ENCODE assay signal across 9 cellular contexts in the genomic region with DNA sequence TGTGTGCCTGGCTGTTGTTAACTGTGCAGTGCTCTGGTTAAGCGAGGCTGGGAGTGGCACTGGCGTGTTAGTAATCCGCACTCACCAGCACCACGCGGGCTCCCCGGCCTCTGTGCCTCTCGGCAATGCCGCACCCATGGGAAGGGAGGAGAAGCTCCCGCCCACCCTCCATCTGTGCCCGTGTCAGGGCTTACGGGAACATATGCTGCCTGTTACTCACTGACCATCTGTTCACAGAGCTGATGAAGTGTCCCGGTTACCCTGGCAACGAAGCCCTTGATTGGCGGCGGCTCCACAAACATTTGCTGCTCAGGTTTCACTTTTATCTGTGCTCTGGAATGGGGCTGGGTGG.
DNase-seq lines count a peak whose midpoint lies in the region; ATAC-seq, FAIRE-seq and TF ChIP-seq lines count a peak whose summit lies in the region.
"Had no signal": no experiment of that assay in that cellular context is flagged by ENCODE, and none has a peak within 500 bp of the region (broad histone marks: within the 10 kb centered on the region; RNA-seq: fewer than 3 reads in every experiment).

No MANE protein-coding gene starts in this region.

- peak; percentile 54 for DNase-seq in activated T-cell treated with anti-CD3 and anti-CD28 coated beads for 48 hours (ENCODE audit: low read depth)
- no peak for DNase-seq in activated T-cell treated with anti-CD3 and anti-CD28 coated beads, Interleukin-2, amount 50 U/mL, for 1 hour
- DNase-seq in NCI-H1417 treated with DMSO at 0.1 percent for 48 hours (lab: John Stamatoyannopoulos, UW) = peak; percentile 85
- peak; percentile 36 for DNase-seq in T-helper 2 cell treated with Interferon-gamma antibody and Interleukin-4, amounts not matched to agents 5 μg/mL and 100 μg/mL, for 36 hours (ENCODE audit: low spot score)
- peak; percentile 27 to 78 for DNase-seq in H1 (ENCODE audit: low read depth in 1 of 2, low spot score in 2 of 2)
- DNase-seq in mesendoderm = peak; percentile 98
- DNase-seq in stimulated activated CD8-positive, alpha-beta memory T cell treated with anti-CD3 and anti-CD28 coated beads, Interleukin-7, amount 100 ng/mL, for 4 hours (ENCODE audit: low read depth in 2 of 2) = peak; percentile 24 to 33
- DNase-seq: DND-41 had no signal

- no peak overlapping the region for H4K91ac ChIP-seq in H1 (replicated peaks; ENCODE audit: insufficient read length, low read length)

- H3K4me3 Mint-ChIP-seq in T-helper 2 cell treated with Interferon-gamma antibody and Interleukin-4, amounts not matched to agents 5 μg/mL and 100 μg/mL, for 36 hours = peak overlapping the region; percentile 50

- H4K20me1 ChIP-seq in H1 (replicated peaks in 1 of 2; ENCODE audit: control insufficient read depth in 1 of 2, insufficient read depth in 2 of 2, low read length in 2 of 2) = no peaks in the 10 kb centered on the region

- H3K4ac ChIP-seq in H1 (replicated peaks; ENCODE audit: insufficient read length, low read depth, low read length) = no peak overlapping the region
- no peak overlapping the region for H3K4ac ChIP-seq in mesendoderm (ENCODE audit: low read depth, low read length)

- H3K27ac ChIP-seq in H1 (ENCODE audit: low read depth, low read length) = 0 out of 2 replicates have a peak overlapping the region, but pooled peaks have one; percentile 55
- no peak overlapping the region for H3K27ac ChIP-seq in mesendoderm (ENCODE audit: low read depth, low read length)

- H3K14ac ChIP-seq in H1 (ENCODE audit: insufficient read length) = no peak overlapping the region

- H3K36me3 ChIP-seq in H1 (ENCODE audit: control insufficient read depth in 2 of 4, insufficient read depth in 4 of 4, low read length in 3 of 4) (no peaks in the 10 kb centered on the region), mesendoderm (ENCODE audit: control insufficient read depth, insufficient read depth, low read length) (no peaks in the 10 kb centered on the region)

- H3K18ac ChIP-seq in H1 (ENCODE audit: extremely low read depth, low read length) (no peak overlapping the region; the same call in 1 of the 2 replicates), mesendoderm (ENCODE audit: low read length) (no peak overlapping the region)

- H3K27me3 Mint-ChIP-seq in T-helper 2 cell treated with Interferon-gamma antibody and Interleukin-4, amounts not matched to agents 5 μg/mL and 100 μg/mL, for 36 hours (ENCODE audit: low read depth) = no peaks in the 10 kb centered on the region

- H2AK5ac ChIP-seq in H1 (ENCODE audit: low read depth, low read length) (no peak overlapping the region), mesendoderm (ENCODE audit: low read length) (no peak overlapping the region)

- no peaks in the 10 kb centered on the region for H3K79me1 ChIP-seq in H1 (ENCODE audit: low read depth, low read length)
- no peaks in the 10 kb centered on the region for H3K79me1 ChIP-seq in mesendoderm (ENCODE audit: low read length)

- H4K5ac ChIP-seq in H1 (ENCODE audit: insufficient read length, low read depth, low read length) (no peak overlapping the region), mesendoderm (ENCODE audit: low read length) (no peak overlapping the region)

- TF ChIP-seq EP300 in H1 (IDR thresholded peaks at IDR 0.05; ENCODE audit: borderline replicate concordance in 1 of 2, low read depth in 2 of 2, low read length in 2 of 2) = no peak

- H2BK15ac ChIP-seq in H1 (ENCODE audit: low read length) (peak overlapping the region; percentile 5; the same call in 1 of the 2 replicates), mesendoderm (replicated peaks; ENCODE audit: low read depth) (no peak overlapping the region)

- H3K23ac ChIP-seq in H1 (ENCODE audit: insufficient read length) = no peak overlapping the region
- H3K23ac ChIP-seq in mesendoderm (ENCODE audit: low read length) = no peak overlapping the region

- no peaks in the 10 kb centered on the region for H3K23me2 ChIP-seq in H1 (ENCODE audit: low read depth, low read length)

- TF ChIP-seq RAD21 in H1 (IDR thresholded peaks at IDR 0.05 in 1 of 2, conservative IDR thresholded peaks at IDR 0.05 in 1 of 2; ENCODE audit: low read depth in 2 of 2, low read length in 2 of 2) = no peak

- no peak for FAIRE-seq in H1 (lab: Jason Lieb, UNC)

- peak overlapping the region; percentile 22; the same call in 1 of the 2 replicates for H2BK12ac ChIP-seq in H1 (ENCODE audit: low read depth, low read length)

- no peak for TF ChIP-seq POLR2A in H1 (IDR thresholded peaks at IDR 0.05; ENCODE audit: control extremely low read depth in 1 of 2, low read depth in 2 of 2, low read length in 2 of 2)

- 0 out of 2 replicates have a peak overlapping the region, but pooled peaks have one; percentile 39 for H2AFZ ChIP-seq in H1 (ENCODE audit: low read length)

- H3K9ac ChIP-seq in H1 (replicated peaks in 1 of 4; ENCODE audit: extremely low read depth in 1 of 4, low read depth in 3 of 4, low read length in 3 of 4) (no peak overlapping the region), mesendoderm (ENCODE audit: low read length) (no peak overlapping the region)

- TF ChIP-seq CTCF in H1 (IDR thresholded peaks at IDR 0.05; ENCODE audit: control extremely low read depth in 1 of 3, insufficient read depth in 1 of 3, low read depth in 1 of 3, low read length in 3 of 3) = no peak

- peak overlapping the region; percentile 88; the same call in 1 of the 2 replicates for H4K8ac ChIP-seq in H1 (ENCODE audit: extremely low read depth, insufficient read depth, low read length)
- H4K8ac ChIP-seq in mesendoderm (ENCODE audit: low read depth, low read length) = no peak overlapping the region

- H3K4me1 ChIP-seq in H1 (replicated peaks in 1 of 4; ENCODE audit: control insufficient read depth in 3 of 4, insufficient read depth in 4 of 4, low read length in 3 of 4) (peaks cover 0 to 18% (median 9%) of the 10 kb centered on the region in 4 experiments; a peak in 6 of 7 replicates), mesendoderm (ENCODE audit: control insufficient read depth, low read depth, low read length) (peaks cover 4% of the 10 kb centered on the region)

- H3K4me3 ChIP-seq in H1 (ENCODE audit: extremely low read depth in 1 of 4, insufficient read depth in 2 of 4, low read depth in 3 of 4, low read length in 4 of 4) = no peak overlapping the region
- no peak overlapping the region for H3K4me3 ChIP-seq in mesendoderm (ENCODE audit: low read length)

- CTCF ChIA-PET in H1 (lab: Charles Lee; ENCODE audit: partially characterized antibody) = interaction anchor here (0.6 to 1.3 kb wide), 2 partner anchors 17 to 84 kb away, joined by 3 to 4 read pairs; no protein-coding TSS in a partner anchor

- peak; percentile 95 for ATAC-seq in HG02798 (IDR thresholded peaks at IDR 0.05; ENCODE audit: poor library complexity, unreplicated experiment)

- H3K36me3 Mint-ChIP-seq in T-helper 2 cell treated with Interferon-gamma antibody and Interleukin-4, amounts not matched to agents 5 μg/mL and 100 μg/mL, for 36 hours (ENCODE audit: low read depth) = no peaks in the 10 kb centered on the region

- H2BK20ac ChIP-seq in H1 (ENCODE audit: low read length) = no peak overlapping the region; the same call in 1 of the 2 replicates

- H2BK120ac ChIP-seq in H1 (replicated peaks; ENCODE audit: low read depth, low read length) (no peak overlapping the region), mesendoderm (ENCODE audit: low read depth, low read length) (no peak overlapping the region)

- H2BK5ac ChIP-seq in H1 (ENCODE audit: low read depth, low read length) (no peak overlapping the region), mesendoderm (ENCODE audit: low read length) (no peak overlapping the region)

- H3K4me2 ChIP-seq in H1 (ENCODE audit: insufficient read depth in 1 of 2, low read depth in 2 of 2, low read length in 2 of 2) (0 out of 4 replicates have a peak overlapping the region, but pooled peaks of 1 of the 2 experiments have one; percentile 8), mesendoderm (ENCODE audit: low read length) (no peak overlapping the region)

- WGBS in H1 (ENCODE audit: extremely low coverage in 1 of 2, insufficient coverage in 1 of 2, insufficient read length in 1 of 2, insufficient replicate concordance in 2 of 2, low coverage in 1 of 2, low lambda C conversion rate in 2 of 2, missing lambda C conversion rate in 1 of 2), 2 experiments = 71% methylated on average over 11 of the region's 15 CpGs; no CpG with 5 or more reads in 1 of the 2 experiments
- WGBS in mesendoderm (ENCODE audit: extremely low coverage, insufficient coverage, low lambda C conversion rate) = no CpG with 5 or more reads among the region's 15 CpGs

- H3K9me3 ChIP-seq in H1 (ENCODE audit: insufficient read depth in 2 of 2, low read depth in 1 of 2, low read length in 1 of 2) = no peaks in the 10 kb centered on the region

- H3K9me3 Mint-ChIP-seq in T-helper 2 cell treated with Interferon-gamma antibody and Interleukin-4, amounts not matched to agents 5 μg/mL and 100 μg/mL, for 36 hours = peaks cover 4% of the 10 kb centered on the region

- POLR2A ChIA-PET in H1 (lab: Charles Lee; ENCODE audit: partially characterized antibody) = interaction anchor here (1.1 kb wide), 1 partner anchor 136 kb away, joined by 3 read pairs; no protein-coding TSS in a partner anchor

- H3K27me3 ChIP-seq in H1 (replicated peaks in 1 of 4; ENCODE audit: control insufficient read depth in 3 of 4, extremely low read depth in 1 of 4, insufficient read depth in 3 of 4, low read length in 3 of 4) (no peaks in the 10 kb centered on the region), mesendoderm (ENCODE audit: insufficient read depth, low read length, poor library complexity) (no peaks in the 10 kb centered on the region)

- no peak overlapping the region for H3K27ac Mint-ChIP-seq in T-helper 2 cell treated with Interferon-gamma antibody and Interleukin-4, amounts not matched to agents 5 μg/mL and 100 μg/mL, for 36 hours

- no peaks in the 10 kb centered on the region for H3K4me1 Mint-ChIP-seq in T-helper 2 cell treated with Interferon-gamma antibody and Interleukin-4, amounts not matched to agents 5 μg/mL and 100 μg/mL, for 36 hours (ENCODE audit: low read depth)

- no peak overlapping the region for H3K56ac ChIP-seq in H1 (replicated peaks; ENCODE audit: insufficient read length, low read depth, low read length)
- H3K56ac ChIP-seq in mesendoderm (ENCODE audit: low read length) = peak overlapping the region; percentile 52

- no peaks in the 10 kb centered on the region for H3K79me2 ChIP-seq in H1 (ENCODE audit: control insufficient read depth in 1 of 2, insufficient read depth in 2 of 2, low read length in 2 of 2)
- no peaks in the 10 kb centered on the region for H3K79me2 ChIP-seq in mesendoderm (ENCODE audit: control insufficient read depth, insufficient read depth, low read length)

TF ChIP-seq in H1, 55 proteins besides CTCF, POLR2A, EP300 and RAD21 (continues in another document):
- TF ChIP-seq SP1 (IDR thresholded peaks at IDR 0.05; ENCODE audit: low read depth, low read length) (no peak), SIN3A (conservative IDR thresholded peaks at IDR 0.05 in 1 of 2, IDR thresholded peaks at IDR 0.05 in 1 of 2; ENCODE audit: low read depth in 1 of 2, low read length in 2 of 2) (peak in 1 of 2 experiments; percentile 44; a peak in 1 of 4 replicates), TCF12 (IDR thresholded peaks at IDR 0.05; ENCODE audit: low read depth, low read length) (0 out of 2 replicates have a peak, but pooled peaks have one; percentile 55)
- TF ChIP-seq, protein P1, sequence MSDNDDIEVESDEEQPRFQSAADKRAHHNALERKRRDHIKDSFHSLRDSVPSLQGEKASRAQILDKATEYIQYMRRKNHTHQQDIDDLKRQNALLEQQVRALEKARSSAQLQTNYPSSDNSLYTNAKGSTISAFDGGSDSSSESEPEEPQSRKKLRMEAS (IDR thresholded peaks at IDR 0.05) = peak; percentile 46
